21 cellular contexts compared by ENCODE assay signal in the genomic region with DNA sequence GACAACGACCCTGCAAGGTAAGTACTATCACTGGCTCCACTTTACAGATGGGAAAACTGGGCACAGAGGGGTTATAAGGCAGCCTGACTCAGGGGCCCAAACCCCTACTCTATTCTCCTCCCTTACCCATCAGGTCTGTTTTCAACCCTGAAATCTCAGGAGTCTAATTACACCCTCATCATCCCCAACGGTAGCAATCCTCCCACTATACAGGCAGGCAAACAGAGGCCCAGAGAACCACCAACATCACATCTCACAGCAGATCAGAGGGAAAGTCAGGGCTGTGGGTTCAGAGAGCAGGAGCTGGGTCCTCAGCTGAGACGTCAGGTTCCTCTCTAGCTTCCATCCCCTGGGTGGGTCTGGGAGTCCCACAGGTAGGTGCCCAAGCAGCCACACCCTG. TPM values are rescaled to one million over a fixed set of nuclear protein-coding genes. Genes with fewer than 3 reads are reported as not detected.
A peak's percentile ranks its signal among the peaks of the same experiment; 100 is the strongest.
DNase-seq lines count a peak whose midpoint lies in the region; ATAC-seq and TF ChIP-seq lines count a peak whose summit lies in the region.
"Had no signal": no experiment of that assay in that cellular context is flagged by ENCODE, and none has a peak within 500 bp of the region (broad histone marks: within the 10 kb centered on the region; RNA-seq: fewer than 3 reads in every experiment).

No MANE protein-coding gene starts in this region.

- H3K27ac ChIP-seq in 22Rv1 (peak overlapping the region; percentile 78; the same call in 1 of the 2 replicates), VCaP (0 out of 2 replicates have a peak overlapping the region, but pooled peaks have one; percentile 5), esophagus (ENCODE audit: low read depth in 2 of 2, low read length in 1 of 2) (peak overlapping the region; percentile 39 to 74), esophagus muscularis mucosa (replicated peaks in 1 of 4) (no peak overlapping the region)
- H3K27ac ChIP-seq: GM23248, KMS-11, SJSA1 had no signal

- H3K9me3 ChIP-seq in esophagus (ENCODE audit: control insufficient read depth in 2 of 2, insufficient read depth in 1 of 2, low read depth in 1 of 2, low read length in 1 of 2) (no peaks in the 10 kb centered on the region), esophagus muscularis mucosa (no peaks in the 10 kb centered on the region)
- H3K9me3 ChIP-seq: BLaER1 treated with 17β-estradiol and CSF1 and Interleukin-3, amounts not matched to agents 10 nM and 100 nM; HAP-1; SJSA1 had no signal

- TF ChIP-seq POLR2A in esophagus muscularis mucosa (IDR thresholded peaks at IDR 0.05; ENCODE audit: low read depth) = no peak

- DNase-seq in GM12865 (ENCODE audit: low read depth) (no peak), esophagus muscularis mucosa (ENCODE audit: extremely low spot score) (no peak), GM10266 (ENCODE audit: extremely low spot score) (no peak), DMS79 (lab: John Stamatoyannopoulos, UW) (no peak)
- DNase-seq: CD8-positive, alpha-beta T cell; DMS79 treated with DMSO at 0.1 percent for 48 hours; GM23248; NCI-H1436; NCI-H1930; NCI-H345; NCI-H524 treated with DMSO at 0.1 percent for 48 hours had no signal

- no peak for TF ChIP-seq EP300 in esophagus muscularis mucosa (IDR thresholded peaks at IDR 0.05)

- H3K36me3 ChIP-seq in esophagus (ENCODE audit: control insufficient read depth in 2 of 2, insufficient read depth in 2 of 2, low read length in 1 of 2) (peaks cover 3 to 54% of the 10 kb centered on the region in 2 donors), esophagus muscularis mucosa (peaks cover 0 to 73% (median 61%) of the 10 kb centered on the region in 4 donors)
- H3K36me3 ChIP-seq: SJSA1 had no signal

- H3K4me3 ChIP-seq in GM12865 (ENCODE audit: low read depth, low read length) (peak overlapping the region; percentile 77), esophagus (ENCODE audit: low read depth in 1 of 2, low read length in 2 of 2) (no peak overlapping the region), esophagus muscularis mucosa (no peak overlapping the region)
- H3K4me3 ChIP-seq: BLaER1 treated with 17β-estradiol and CSF1 and Interleukin-3, amounts not matched to agents 10 nM and 100 nM; GM23248; HAP-1; SJSA1 had no signal

- intact Hi-C loops in esophagus muscularis mucosa (cut with DNase I) = no loop called here

- H3K27me3 ChIP-seq in esophagus (ENCODE audit: control insufficient read depth in 1 of 2, insufficient read depth in 2 of 2, low read length in 2 of 2) = no peaks in the 10 kb centered on the region
- H3K27me3 ChIP-seq in esophagus muscularis mucosa = no peaks in the 10 kb centered on the region
- H3K27me3 ChIP-seq: BLaER1 treated with 17β-estradiol and CSF1 and Interleukin-3, amounts not matched to agents 10 nM and 100 nM; SJSA1 had no signal

- peaks cover 5 to 27% of the 10 kb centered on the region in 2 donors for H3K4me1 ChIP-seq in esophagus (ENCODE audit: control insufficient read depth in 2 of 2, insufficient read depth in 2 of 2, low read length in 1 of 2)
- H3K4me1 ChIP-seq in esophagus muscularis mucosa = peaks cover 16 to 32% (median 29%) of the 10 kb centered on the region in 4 donors

- WGBS in esophagus, 2 donors = 48 to 50% methylated on average over 3 of the region's 3 CpGs
- WGBS in esophagus muscularis mucosa = 76% methylated on average over 2 of the region's 3 CpGs

- TF ChIP-seq CTCF in 22Rv1 (IDR thresholded peaks at IDR 0.05) (no peak), GM12865 (IDR thresholded peaks at IDR 0.05; ENCODE audit: insufficient read depth, low read depth, low read length, missing control alignments) (no peak), VCaP (conservative IDR thresholded peaks at IDR 0.05) (no peak), esophagus muscularis mucosa (IDR thresholded peaks at IDR 0.05) (no peak), GM10266 (IDR thresholded peaks at IDR 0.05; ENCODE audit: control insufficient read depth, insufficient read depth, low read depth, missing control alignments) (no peak)

- ATAC-seq in HG02571 (IDR thresholded peaks at IDR 0.05; ENCODE audit: unreplicated experiment) = no peak
- ATAC-seq: CD8-positive, alpha-beta T cell had no signal

RNA-seq across cellular contexts. Expression of gene JUP, which starts 16.5 kb away (rescaled TPM):
- 100 to 1,000 TPM; 445 to 752 TPM for polyA plus RNA-seq in esophagus
- 10 to 100 TPM; 24.5 to 56.6 (median 46.4) TPM for total RNA-seq in esophagus muscularis mucosa

RNA-seq across cellular contexts. Expression of gene HAP1, which starts 35.5 kb away (rescaled TPM):
- 1 to 10 TPM in 1 of 2 donors, under 1 TPM in 1; 0.35 to 1.4 TPM for polyA plus RNA-seq in esophagus
- total RNA-seq in esophagus muscularis mucosa = under 1 TPM in 1 of 4 donors, not detected in 3; 0.19 TPM
- total RNA-seq: CD8-positive, alpha-beta T cell; GM23248; SJSA1 had no signal
- polyA plus RNA-seq: GM23248 had no signal

RNA-seq across cellular contexts. Expression of gene P3H4, which starts 41.8 kb away (rescaled TPM):
- polyA plus RNA-seq in esophagus = 1 to 10 TPM; 1.7 TPM
- total RNA-seq in esophagus muscularis mucosa = 10 to 100 TPM in 2 of 4 donors, 1 to 10 TPM in 2; 8.4 to 19.9 (median 14.4) TPM

RNA-seq across cellular contexts. Expression of gene FKBP10, which starts 42.8 kb away (rescaled TPM):
- polyA plus RNA-seq in esophagus = 1 to 10 TPM; 5.8 to 5.9 TPM
- total RNA-seq in esophagus muscularis mucosa = 10 to 100 TPM; 30.5 to 49.4 (median 33.8) TPM

RNA-seq across cellular contexts. Expression of gene GAST, which starts 57.9 kb away (rescaled TPM):
- polyA plus RNA-seq in esophagus = not detected
- not detected for total RNA-seq in esophagus muscularis mucosa
- total RNA-seq: A673; CD8-positive, alpha-beta T cell; GM23248; M059J; SJSA1 had no signal
- polyA plus RNA-seq: GM23248 had no signal

Comparison
In these comparisons a context has a peak if more than half of its experiments do, and no peak if none do; other contexts are left out.
1. H3K27ac ChIP-seq: peak in 22Rv1 (single experiment), VCaP (single experiment) and esophagus (2 of 2); none in esophagus muscularis mucosa (0 of 4).